In genomic region chr5:56838409-56839039, GRCh38 we compare ENCODE assay signal across 8 cellular contexts. TPM values are rescaled to one million over a fixed set of nuclear protein-coding genes. Genes with fewer than 3 reads are reported as not detected.
DNase-seq lines count a peak whose midpoint lies in the region; ATAC-seq, FAIRE-seq and TF ChIP-seq lines count a peak whose summit lies in the region.

No MANE protein-coding gene starts in this region.

- WGBS in A549 (ENCODE audit: missing lambda C conversion rate) = 4% methylated on average over 4 of the region's 4 CpGs

- H3K36me3 Mint-ChIP-seq in mesothelial cell of epicardium = no peaks in the 10 kb centered on the region

- H3K9me3 ChIP-seq in A549 = no peaks in the 10 kb centered on the region

- in situ Hi-C loops in G401 (cut with HindIII; ENCODE audit: low sequenced_read_pairs) = no loop called here

- peak; percentile 96 for FAIRE-seq in A549 (lab: Jason Lieb, UNC)
- FAIRE-seq in RCC 7860 (lab: Jason Lieb, UNC) = peak; percentile 74

- ATAC-seq in A549 (peak; percentile 73 to 79), HG03342 (IDR thresholded peaks at IDR 0.05; ENCODE audit: unreplicated experiment) (peak; percentile 62)

- no peak for TF ChIP-seq POLR2A in A549 (IDR thresholded peaks at IDR 0.05; ENCODE audit: low read length)

- H3K4me3 Mint-ChIP-seq in mesothelial cell of epicardium = no peak overlapping the region

- peak; percentile 89 to 93 for TF ChIP-seq RAD21 in A549 (conservative IDR thresholded peaks at IDR 0.05 in 1 of 2, IDR thresholded peaks at IDR 0.05 in 1 of 2)

- no peak for TF ChIP-seq EP300 in A549 (IDR thresholded peaks at IDR 0.05)

- peaks cover 21% of the 10 kb centered on the region; the same call in 2 of the 3 replicates for H3K4me1 ChIP-seq in A549

- H3K27me3 Mint-ChIP-seq in mesothelial cell of epicardium (ENCODE audit: low read depth) = no peaks in the 10 kb centered on the region

- H3K4me1 Mint-ChIP-seq in mesothelial cell of epicardium = peaks cover 61% of the 10 kb centered on the region

- H3K4me3 ChIP-seq in A549 = no peak overlapping the region; the same call in 2 of the 3 replicates

- TF ChIP-seq CTCF in A549 (IDR thresholded peaks at IDR 0.05) (peak; percentile 92), mesothelial cell of epicardium (IDR thresholded peaks at IDR 0.05; ENCODE audit: unreplicated experiment) (no peak)

- DNase-seq in A549 (ENCODE audit: low read depth in 1 of 2, low spot score in 1 of 2) (peak; percentile 25 to 60), G401 (ENCODE audit: low spot score) (peak; percentile 85), RCC 7860 (ENCODE audit: low spot score) (peak; percentile 52), dermis blood vessel endothelial cell (peak; percentile 77), mesothelial cell of epicardium (ENCODE audit: low spot score in 2 of 2, unreplicated experiment in 2 of 2) (no peak), GF-D8 (lab: John Stamatoyannopoulos, UW) (no peak), OCI-M2 (lab: John Stamatoyannopoulos, UW; ENCODE audit: unreplicated experiment) (no peak)

- POLR2A ChIA-PET in A549 (lab: Yijun Ruan, JAX) = interaction anchor here (0.8 to 1.0 kb wide), 2 partner anchors 335 to 568 kb away, joined by 3 to 4 read pairs; partner anchors contain the start of gene GPBP1

- H3K9me3 Mint-ChIP-seq in mesothelial cell of epicardium = no peaks in the 10 kb centered on the region

- H3K27ac ChIP-seq in A549 = peak overlapping the region; percentile 64 to 79

- CTCF ChIA-PET in A549 (lab: Yijun Ruan, JAX) = interaction anchor here (0.6 to 14.0 kb wide), 58 partner anchors 9 to 1977 kb away, joined by 3 to 340 read pairs (median 3); no protein-coding TSS in a partner anchor

- H3K4me2 ChIP-seq in A549 = peak overlapping the region; percentile 80

- H3K27ac Mint-ChIP-seq in mesothelial cell of epicardium = peak overlapping the region; percentile 64

TF ChIP-seq in A549, 52 proteins besides CTCF, POLR2A, EP300 and RAD21:
- TF ChIP-seq SMC3 (IDR thresholded peaks at IDR 0.05) (peak; percentile 92), ZFP36 (IDR thresholded peaks at IDR 0.05; ENCODE audit: borderline replicate concordance, partially characterized antibody) (no peak), BCL3 (IDR thresholded peaks at IDR 0.05) (no peak), FOSB (CRISPR knock-in tag; IDR thresholded peaks at IDR 0.05) (no peak), MYC (IDR thresholded peaks at IDR 0.05; ENCODE audit: borderline replicate concordance, low read length) (no peak)

RNA-seq across cellular contexts. Expression of gene MAP3K1, which starts 23.2 kb away (rescaled TPM):
- polyA plus RNA-seq in A549 (2011; rRNA removed) (4.5 and 5.1 TPM in 2 replicates), A549 (2017; fragmentation: RNase III; extraction: RNeasy Plus Mini Kit Qiagen cat#74134 plus additional on column Dnase treatment) (1.8 to 2.1 TPM (median 1.9 TPM) in 3 replicates)
- 0.62 and 0.75 TPM in 2 replicates for polyA plus RNA-seq in A549 (2012; cell fraction: cytosol; rRNA removed)
- polyA plus RNA-seq in A549 (2012; cell fraction: nucleus; rRNA removed) = 0.85 and 1.2 TPM in 2 replicates
- polyA minus RNA-seq in A549 (2011; rRNA and poly(A)+ RNA removed) = 6.8 and 7.9 TPM in 2 replicates
- 2.8 and 6.8 TPM in 2 replicates for total RNA-seq in G401 (2014; rRNA removed; shearing (Covaris generic))
- total RNA-seq in dermis blood vessel endothelial cell (50.5 and 55.1 TPM in 2 replicates), mesothelial cell of epicardium (52.2 to 55.7 TPM (median 54.8 TPM) in 3 replicates)

Comparison
In these comparisons a context has a peak if more than half of its experiments do, and no peak if none do; other contexts are left out.
1. DNase-seq: peak in A549 (2 of 2), G401 (single experiment), RCC 7860 (single experiment) and dermis blood vessel endothelial cell (single experiment); none in mesothelial cell of epicardium (0 of 2), GF-D8 (single experiment) and OCI-M2 (single experiment).